ENCODE assay signal across 21 cellular contexts in genomic region chr1:46008585-46008984, GRCh38.
DNase-seq lines count a peak whose midpoint lies in the region; ATAC-seq and TF ChIP-seq lines count a peak whose summit lies in the region.
"Had no signal": no experiment of that assay in that cellular context is flagged by ENCODE, and none has a peak within 500 bp of the region (broad histone marks: within the 10 kb centered on the region; RNA-seq: fewer than 3 reads in every experiment).

No MANE protein-coding gene starts in this region.

- TF ChIP-seq CTCF in endodermal cell (conservative IDR thresholded peaks at IDR 0.05), result peak; percentile 41
- no peak for TF ChIP-seq CTCF in left ventricle myocardium inferior (IDR thresholded peaks at IDR 0.05; ENCODE audit: borderline replicate concordance)
- TF ChIP-seq CTCF in gastrocnemius medialis (IDR thresholded peaks at IDR 0.05 in 4 of 5, conservative IDR thresholded peaks at IDR 0.05 in 1 of 5), result no peak

- intact Hi-C loops in left ventricle myocardium inferior (cut with micrococcal nuclease), result no loop called here
- intact Hi-C loops in gastrocnemius medialis (cut with DNase I; ENCODE audit: low total_unique reads), result no loop called here

- no peak for TF ChIP-seq POLR2A in gastrocnemius medialis (IDR thresholded peaks at IDR 0.05)

- H3K4me1 ChIP-seq in endodermal cell (ENCODE audit: control insufficient read depth, insufficient read depth, low read length) (peaks cover 9% of the 10 kb centered on the region), left ventricle myocardium inferior (peaks cover 61% of the 10 kb centered on the region), gastrocnemius medialis (peaks cover 7 to 13% of the 10 kb centered on the region in 2 donors), HAP-1 (no peaks in the 10 kb centered on the region)

- H3K9ac ChIP-seq in endodermal cell (ENCODE audit: extremely low read depth, low read length, poor library complexity, severe bottlenecking), result no peak overlapping the region
- H3K9ac ChIP-seq: KMS-11 had no signal

- no peaks in the 10 kb centered on the region for H3K9me3 Mint-ChIP-seq in endodermal cell
- H3K9me3 Mint-ChIP-seq: CD4-positive, alpha-beta memory T cell had no signal

- no peak for ATAC-seq in gastrocnemius medialis
- no peak for ATAC-seq in HG03196 (IDR thresholded peaks at IDR 0.05; ENCODE audit: unreplicated experiment)
- ATAC-seq: GM12878, HCT116, Panc1 had no signal

- DNase-seq in DMS53 (lab: John Stamatoyannopoulos, UW), result peak; percentile 36
- no peak for DNase-seq in DMS53 treated with DMSO at 0.1 percent for 48 hours (lab: John Stamatoyannopoulos, UW; ENCODE audit: unreplicated experiment)
- peak; percentile 36 for DNase-seq in endodermal cell
- DNase-seq in left ventricle myocardium inferior, result no peak
- DNase-seq in gastrocnemius medialis, result no peak
- no peak for DNase-seq in activated CD4-positive, CD25-positive, alpha-beta regulatory T cell (lab: John Stamatoyannopoulos, UW)
- no peak for DNase-seq in HAP-1 (ENCODE audit: low spot score in 2 of 2)
- DNase-seq: Calu3; CD4-positive, alpha-beta memory T cell; DND-41; GDM1; NCI-H146; NCI-H2081 treated with DMSO at 0.1 percent for 48 hours; NCI-H524; SHP77 treated with DMSO at 0.1 percent for 48 hours had no signal

- H3K27ac Mint-ChIP-seq in endodermal cell, result peak overlapping the region; percentile 60

- no peaks in the 10 kb centered on the region for H3K27me3 Mint-ChIP-seq in endodermal cell (ENCODE audit: insufficient read depth)
- H3K27me3 Mint-ChIP-seq: CD4-positive, alpha-beta memory T cell had no signal

- H3K4me3 Mint-ChIP-seq in endodermal cell, result no peak overlapping the region
- H3K4me3 Mint-ChIP-seq: CD4-positive, alpha-beta memory T cell had no signal

- H3K27me3 ChIP-seq in endodermal cell (ENCODE audit: control insufficient read depth, insufficient read depth, low read length, poor library complexity, severe bottlenecking) (no peaks in the 10 kb centered on the region), left ventricle myocardium inferior (ENCODE audit: low read depth) (no peaks in the 10 kb centered on the region), gastrocnemius medialis (no peaks in the 10 kb centered on the region), HAP-1 (ENCODE audit: low read depth) (no peaks in the 10 kb centered on the region)

- in situ Hi-C loops in gastrocnemius medialis (cut with MboI; ENCODE audit: low sequenced_read_pairs in 4 of 4), result loop anchor here in 1 of 4 donors (10.0 kb wide), 1 partner anchor 64 kb away; no protein-coding TSS in a partner anchor
- in situ Hi-C loops in HAP-1 (cut with MboI; ENCODE audit: low sequenced_read_pairs), result no loop called here

- H3K9me3 ChIP-seq in endodermal cell (ENCODE audit: control insufficient read depth, low read length), result peaks cover 3% of the 10 kb centered on the region
- H3K9me3 ChIP-seq in left ventricle myocardium inferior (replicated peaks), result no peaks in the 10 kb centered on the region
- H3K9me3 ChIP-seq in gastrocnemius medialis, result no peaks in the 10 kb centered on the region
- H3K9me3 ChIP-seq in HAP-1, result no peaks in the 10 kb centered on the region

- H3K4me3 ChIP-seq in endodermal cell (ENCODE audit: low read length) (no peak overlapping the region), left ventricle myocardium inferior (no peak overlapping the region), gastrocnemius medialis (no peak overlapping the region), HAP-1 (no peak overlapping the region)
- H3K4me3 ChIP-seq: GM12878 had no signal

- peaks cover 28% of the 10 kb centered on the region for H3K4me1 Mint-ChIP-seq in endodermal cell
- H3K4me1 Mint-ChIP-seq: CD4-positive, alpha-beta memory T cell had no signal

- H3K27ac ChIP-seq in endodermal cell (ENCODE audit: low read depth, low read length), result no peak overlapping the region
- H3K27ac ChIP-seq in left ventricle myocardium inferior (replicated peaks), result peak overlapping the region; percentile 39
- peak overlapping the region in 3 of 4 donors; percentile 24 to 60 (median 31) for H3K27ac ChIP-seq in gastrocnemius medialis
- H3K27ac ChIP-seq: 22Rv1, KMS-11 had no signal

- H3K36me3 Mint-ChIP-seq in endodermal cell (ENCODE audit: low read depth), result peaks cover 79% of the 10 kb centered on the region

- H3K36me3 ChIP-seq in endodermal cell (ENCODE audit: control insufficient read depth, insufficient read depth, low read length) (peaks cover 69% of the 10 kb centered on the region), left ventricle myocardium inferior (peaks cover 81% of the 10 kb centered on the region), gastrocnemius medialis (peaks cover 3 to 97% of the 10 kb centered on the region in 2 donors), HAP-1 (replicated peaks) (peaks cover 63% of the 10 kb centered on the region)

Comparison
In these comparisons a context has a peak if more than half of its experiments do, and no peak if none do; other contexts are left out.
1. DNase-seq: peak in DMS53 (single experiment) and endodermal cell (single experiment); none in DMS53 treated with DMSO at 0.1 percent for 48 hours (single experiment), left ventricle myocardium inferior (single experiment), gastrocnemius medialis (0 of 2), activated CD4-positive, CD25-positive, alpha-beta regulatory T cell (0 of 4) and HAP-1 (0 of 2).